In genomic region chr3:39090922-39091321, GRCh38 we compare ENCODE assay signal across 23 cellular contexts. TPM values are rescaled to one million over a fixed set of nuclear protein-coding genes. Genes with fewer than 3 reads are reported as not detected.
A peak's percentile ranks its signal among the peaks of the same experiment; 100 is the strongest.
DNase-seq lines count a peak whose midpoint lies in the region; ATAC-seq, FAIRE-seq and TF ChIP-seq lines count a peak whose summit lies in the region.
"Had no signal": no experiment of that assay in that cellular context is flagged by ENCODE, and none has a peak within 500 bp of the region (broad histone marks: within the 10 kb centered on the region; RNA-seq: fewer than 3 reads in every experiment).

No MANE protein-coding gene starts in this region.

- peak; percentile 19 for FAIRE-seq in H1 (lab: Jason Lieb, UNC)
- FAIRE-seq: bronchial epithelial cell, endometrium had no signal

- no peak overlapping the region for H3K4me2 ChIP-seq in IMR-90 (ENCODE audit: low read depth, low read length)
- H3K4me2 ChIP-seq in H1 (ENCODE audit: insufficient read depth in 1 of 2, low read depth in 2 of 2, low read length in 2 of 2) = no peak overlapping the region
- H3K4me2 ChIP-seq: PC-9 had no signal

- H4K20me1 ChIP-seq in IMR-90 (ENCODE audit: insufficient read depth, low read length) (no peaks in the 10 kb centered on the region), H1 (replicated peaks in 1 of 2; ENCODE audit: control insufficient read depth in 1 of 2, insufficient read depth in 2 of 2, low read length in 2 of 2) (peaks cover 0 to 3% of the 10 kb centered on the region in 2 experiments)

- in situ Hi-C loops in IMR-90 (cut with MboI; ENCODE audit: low sequenced_read_pairs) = no loop called here

- H2BK120ac ChIP-seq in IMR-90 (ENCODE audit: low read depth, low read length) (no peak overlapping the region), H1 (replicated peaks; ENCODE audit: low read depth, low read length) (no peak overlapping the region)

- no peak overlapping the region for H2AFZ ChIP-seq in IMR-90 (replicated peaks; ENCODE audit: low read length, poor library complexity)
- no peak overlapping the region for H2AFZ ChIP-seq in H1 (ENCODE audit: low read length)
- H2AFZ ChIP-seq: PC-9 had no signal

- no peaks in the 10 kb centered on the region; the same call in 1 of the 2 replicates for H3K23me2 ChIP-seq in H1 (ENCODE audit: low read depth, low read length)

- peaks cover 14% of the 10 kb centered on the region for H3K36me3 Mint-ChIP-seq in activated CD8-positive, alpha-beta T cell treated with anti-CD3 and anti-CD28 coated beads for 36 hours (ENCODE audit: low read depth)
- peaks cover 42% of the 10 kb centered on the region for H3K36me3 Mint-ChIP-seq in natural killer cell

- H3K14ac ChIP-seq in IMR-90 (replicated peaks; ENCODE audit: low read depth, low read length) (no peak overlapping the region), H1 (ENCODE audit: insufficient read length) (no peak overlapping the region)

- intact Hi-C loops in IMR-90 (cut with micrococcal nuclease) = no loop called here
- intact Hi-C loops in activated CD8-positive, alpha-beta T cell treated with anti-CD3 and anti-CD28 coated beads for 36 hours (cut with micrococcal nuclease) = no loop called here
- intact Hi-C loops in natural killer cell (cut with micrococcal nuclease) = no loop called here

- no peak overlapping the region for H2BK12ac ChIP-seq in H1 (ENCODE audit: low read depth, low read length)

- H3K4me1 Mint-ChIP-seq in activated CD8-positive, alpha-beta T cell treated with anti-CD3 and anti-CD28 coated beads for 36 hours (ENCODE audit: low read depth) = peaks cover 2% of the 10 kb centered on the region
- H3K4me1 Mint-ChIP-seq in natural killer cell = no peaks in the 10 kb centered on the region

- no peaks in the 10 kb centered on the region for H3K79me2 ChIP-seq in H1 (ENCODE audit: control insufficient read depth in 1 of 2, insufficient read depth in 2 of 2, low read length in 2 of 2)

- POLR2A ChIA-PET in IMR-90 (lab: Charles Lee; ENCODE audit: unreplicated experiment) (no interaction called here), H1 (lab: Charles Lee; ENCODE audit: partially characterized antibody) (interaction anchor here (1.2 kb wide), 1 partner anchor 29 kb away, joined by 3 read pairs; no protein-coding TSS in a partner anchor)
- POLR2A ChIA-PET in activated CD8-positive, alpha-beta T cell treated with anti-CD3 and anti-CD28 coated beads for 36 hours (lab: Charles Lee) = no interaction called here

- TF ChIP-seq RAD21 in IMR-90 (IDR thresholded peaks at IDR 0.05; ENCODE audit: low read length) (no peak), H1 (IDR thresholded peaks at IDR 0.05 in 1 of 2, conservative IDR thresholded peaks at IDR 0.05 in 1 of 2; ENCODE audit: low read depth in 2 of 2, low read length in 2 of 2) (no peak)

- H3K79me1 ChIP-seq in IMR-90 (ENCODE audit: low read depth in 1 of 2, low read length in 2 of 2) (no peaks in the 10 kb centered on the region), H1 (ENCODE audit: low read depth, low read length) (no peaks in the 10 kb centered on the region)

- TF ChIP-seq EP300 in H1 (IDR thresholded peaks at IDR 0.05; ENCODE audit: borderline replicate concordance in 1 of 2, low read depth in 2 of 2, low read length in 2 of 2) = no peak

- H3K9me3 ChIP-seq in IMR-90 (ENCODE audit: control insufficient read depth, insufficient read depth, low read length) = no peaks in the 10 kb centered on the region
- no peaks in the 10 kb centered on the region for H3K9me3 ChIP-seq in H1 (ENCODE audit: insufficient read depth in 2 of 2, low read depth in 1 of 2, low read length in 1 of 2)
- H3K9me3 ChIP-seq: heart right ventricle, tibial nerve had no signal

- H3K4me3 Mint-ChIP-seq in activated CD8-positive, alpha-beta T cell treated with anti-CD3 and anti-CD28 coated beads for 36 hours = no peak overlapping the region
- H3K4me3 Mint-ChIP-seq in natural killer cell = no peak overlapping the region

- no peak overlapping the region for H3K9ac ChIP-seq in IMR-90 (ENCODE audit: low read depth, low read length)
- no peak overlapping the region for H3K9ac ChIP-seq in H1 (replicated peaks in 1 of 4; ENCODE audit: extremely low read depth in 1 of 4, low read depth in 3 of 4, low read length in 3 of 4)

- no peak overlapping the region for H4K8ac ChIP-seq in IMR-90 (ENCODE audit: low read depth in 2 of 2, low read length in 2 of 2)
- no peak overlapping the region for H4K8ac ChIP-seq in H1 (ENCODE audit: extremely low read depth, insufficient read depth, low read length)

- H2BK20ac ChIP-seq in IMR-90 (ENCODE audit: low read depth, low read length) (no peak overlapping the region), H1 (ENCODE audit: low read length) (no peak overlapping the region)

- H3K9me1 ChIP-seq in IMR-90 (ENCODE audit: insufficient read depth, low read length) = no peaks in the 10 kb centered on the region

- peaks cover 44% of the 10 kb centered on the region for H3K36me3 ChIP-seq in IMR-90 (ENCODE audit: control insufficient read depth, insufficient read depth, low read length)
- peaks cover 22 to 64% (median 52%) of the 10 kb centered on the region in 4 experiments for H3K36me3 ChIP-seq in H1 (ENCODE audit: control insufficient read depth in 2 of 4, insufficient read depth in 4 of 4, low read length in 3 of 4)

- no peaks in the 10 kb centered on the region for H3K27me3 Mint-ChIP-seq in activated CD8-positive, alpha-beta T cell treated with anti-CD3 and anti-CD28 coated beads for 36 hours
- no peaks in the 10 kb centered on the region for H3K27me3 Mint-ChIP-seq in natural killer cell (ENCODE audit: low read depth in 2 of 2)
- H3K27me3 Mint-ChIP-seq: progenitor cell of endocrine pancreas had no signal

- H4K5ac ChIP-seq in IMR-90 (ENCODE audit: low read depth, low read length) (no peak overlapping the region), H1 (ENCODE audit: insufficient read length, low read depth, low read length) (no peak overlapping the region)

- H2AK9ac ChIP-seq in IMR-90 (replicated peaks; ENCODE audit: low read depth, low read length, poor library complexity) = no peak overlapping the region

- H2BK5ac ChIP-seq in IMR-90 (ENCODE audit: low read depth, low read length, poor library complexity, severe bottlenecking) = no peak overlapping the region
- no peak overlapping the region for H2BK5ac ChIP-seq in H1 (ENCODE audit: low read depth, low read length)

- H3K4me1 ChIP-seq in IMR-90 (ENCODE audit: control insufficient read depth, insufficient read depth, low read length) = no peaks in the 10 kb centered on the region
- H3K4me1 ChIP-seq in H1 (replicated peaks in 1 of 4; ENCODE audit: control insufficient read depth in 3 of 4, insufficient read depth in 4 of 4, low read length in 3 of 4) = no peaks in the 10 kb centered on the region

- H3K4ac ChIP-seq in IMR-90 (ENCODE audit: low read depth, low read length) (no peak overlapping the region), H1 (replicated peaks; ENCODE audit: insufficient read length, low read depth, low read length) (no peak overlapping the region)

- BruUV-seq in IMR-90 (replicated peaks; lab: Mats Ljungman, UMichigan) = no TSS peak

- no peaks in the 10 kb centered on the region for H3K9me3 Mint-ChIP-seq in activated CD8-positive, alpha-beta T cell treated with anti-CD3 and anti-CD28 coated beads for 36 hours
- no peaks in the 10 kb centered on the region for H3K9me3 Mint-ChIP-seq in natural killer cell

- H3K56ac ChIP-seq in IMR-90 (ENCODE audit: extremely low read depth, insufficient read depth, low read length) = no peak overlapping the region
- no peak overlapping the region for H3K56ac ChIP-seq in H1 (replicated peaks; ENCODE audit: insufficient read length, low read depth, low read length)

- H3K27me3 ChIP-seq in IMR-90 (ENCODE audit: control insufficient read depth, insufficient read depth, low read length) (no peaks in the 10 kb centered on the region), H1 (replicated peaks in 1 of 4; ENCODE audit: control insufficient read depth in 3 of 4, extremely low read depth in 1 of 4, insufficient read depth in 3 of 4, low read length in 3 of 4) (peaks cover 0 to 2% (median 0%) of the 10 kb centered on the region in 4 experiments; a peak in 1 of 7 replicates)
- H3K27me3 ChIP-seq: heart right ventricle, tibial nerve had no signal

- H3K27ac ChIP-seq in IMR-90 (ENCODE audit: insufficient read depth, low read length) (no peak overlapping the region), H1 (ENCODE audit: low read depth, low read length) (no peak overlapping the region)
- H3K27ac ChIP-seq: heart right ventricle, PC-9, tibial nerve had no signal

- CTCF ChIA-PET in IMR-90 (lab: Yijun Ruan, JAX) (no interaction called here), H1 (lab: Charles Lee; ENCODE audit: partially characterized antibody) (interaction anchor here (1.0 kb wide), 2 partner anchors 201 to 546 kb away, joined by 3 read pairs; no protein-coding TSS in a partner anchor)
- CTCF ChIA-PET in activated CD8-positive, alpha-beta T cell treated with anti-CD3 and anti-CD28 coated beads for 36 hours (lab: Charles Lee) = interaction anchor here (4.1 kb wide), 1 partner anchor 197 kb away, joined by 16 read pairs; no protein-coding TSS in a partner anchor

- H3K4me3 ChIP-seq in IMR-90 (ENCODE audit: insufficient read depth, low read depth, low read length) = no peak overlapping the region
- H3K4me3 ChIP-seq in H1 (ENCODE audit: extremely low read depth in 1 of 4, insufficient read depth in 2 of 4, low read depth in 3 of 4, low read length in 4 of 4) = no peak overlapping the region
- H3K4me3 ChIP-seq: heart right ventricle, PC-9, tibial nerve had no signal

- no peak for ATAC-seq in IMR-90 (ENCODE audit: low read depth)
- ATAC-seq in activated CD8-positive, alpha-beta T cell treated with anti-CD3 and anti-CD28 coated beads for 36 hours = peak; percentile 85
- ATAC-seq in natural killer cell = peak in 2 of 3 donors; percentile 18 to 47
- ATAC-seq in GM19397 (IDR thresholded peaks at IDR 0.05; ENCODE audit: unreplicated experiment) = no peak
- ATAC-seq in HG03280 (IDR thresholded peaks at IDR 0.05; ENCODE audit: unreplicated experiment) = no peak
- ATAC-seq: heart right ventricle, sciatic nerve had no signal

- H4K91ac ChIP-seq in IMR-90 (ENCODE audit: insufficient read depth, low read depth, low read length) (no peak overlapping the region), H1 (replicated peaks; ENCODE audit: insufficient read length, low read length) (no peak overlapping the region)

- H3K18ac ChIP-seq in IMR-90 (ENCODE audit: low read depth, low read length) = no peak overlapping the region
- H3K18ac ChIP-seq in H1 (ENCODE audit: extremely low read depth, low read length) = no peak overlapping the region

- TF ChIP-seq CTCF in IMR-90 (conservative IDR thresholded peaks at IDR 0.05; ENCODE audit: low read depth, low read length) (no peak), H1 (IDR thresholded peaks at IDR 0.05; ENCODE audit: control extremely low read depth in 1 of 3, insufficient read depth in 1 of 3, low read depth in 1 of 3, low read length in 3 of 3) (no peak), natural killer cell (IDR thresholded peaks at IDR 0.05) (no peak)
- TF ChIP-seq CTCF in activated CD8-positive, alpha-beta T cell treated with anti-CD3 and anti-CD28 coated beads for 36 hours (IDR thresholded peaks at IDR 0.05) = no peak

- no peak overlapping the region for H3K23ac ChIP-seq in IMR-90 (ENCODE audit: low read depth, low read length)
- no peak overlapping the region for H3K23ac ChIP-seq in H1 (ENCODE audit: insufficient read length)

- H2BK15ac ChIP-seq in IMR-90 (ENCODE audit: low read depth, low read length) (no peak overlapping the region), H1 (ENCODE audit: low read length) (no peak overlapping the region)

- dilution Hi-C loops in IMR-90 (cut with HindIII; ENCODE audit: low sequenced_read_pairs, unreplicated experiment) = no loop called here

- no peak for TF ChIP-seq POLR2A in IMR-90 (IDR thresholded peaks at IDR 0.05; ENCODE audit: low read depth, low read length)
- no peak for TF ChIP-seq POLR2A in H1 (IDR thresholded peaks at IDR 0.05; ENCODE audit: control extremely low read depth in 1 of 2, low read depth in 2 of 2, low read length in 2 of 2)

- peak overlapping the region; percentile 4 for H3K27ac Mint-ChIP-seq in activated CD8-positive, alpha-beta T cell treated with anti-CD3 and anti-CD28 coated beads for 36 hours
- H3K27ac Mint-ChIP-seq in natural killer cell = no peak overlapping the region
- H3K27ac Mint-ChIP-seq: progenitor cell of endocrine pancreas had no signal

- H2AK5ac ChIP-seq in IMR-90 (ENCODE audit: low read depth, low read length) = no peak overlapping the region
- H2AK5ac ChIP-seq in H1 (ENCODE audit: low read depth, low read length) = no peak overlapping the region

- peak; percentile 52 for DNase-seq in IMR-90
- DNase-seq in activated CD8-positive, alpha-beta T cell treated with anti-CD3 and anti-CD28 coated beads for 36 hours = peak; percentile 36
- DNase-seq in H1 (ENCODE audit: low read depth in 1 of 2, low spot score in 2 of 2) = peak in 1 of 2 experiments; percentile 4
- no peak for DNase-seq in natural killer cell
- DNase-seq in NCI-H2227 treated with DMSO at 0.1 percent for 48 hours (lab: John Stamatoyannopoulos, UW) = no peak
- DNase-seq: activated CD4-positive, alpha-beta T cell treated with anti-CD3 and anti-CD28 coated beads for 1 hour; foreskin fibroblast; heart right ventricle; NCI-H1417 treated with DMSO at 0.1 percent for 48 hours; NCI-H2107; NCI-H510A treated with DMSO at 0.1 percent for 48 hours; NK-92 treated with Interleukin-12 subunit alpha and Interleukin-12 subunit beta, amount 100 ng/mL, for 24 hours; PC-9; SHP77 had no signal

- no CpG with 5 or more reads among the region's 2 CpGs for WGBS in IMR-90 (ENCODE audit: extremely low coverage in 2 of 2, insufficient read length in 1 of 2), 2 experiments
- 76% methylated on average over 2 of the region's 2 CpGs; no CpG with 5 or more reads in 1 of the 2 experiments for WGBS in H1 (ENCODE audit: extremely low coverage in 1 of 2, insufficient coverage in 1 of 2, insufficient read length in 1 of 2, insufficient replicate concordance in 2 of 2, low coverage in 1 of 2, low lambda C conversion rate in 2 of 2, missing lambda C conversion rate in 1 of 2), 2 experiments

RNA-seq across cellular contexts. Expression of gene GORASP1, which starts 16.5 kb away (rescaled TPM):
- total RNA-seq in IMR-90 (2012; rRNA removed) = 25.8 and 35.0 TPM in 2 replicates
- 56.6 and 58.9 TPM in 2 replicates for polyA plus RNA-seq in IMR-90 (2012; rRNA removed)
- polyA plus RNA-seq in IMR-90 (2012; cell fraction: cytosol; rRNA removed) = 27.6 and 41.5 TPM in 2 replicates
- 133 and 180 TPM in 2 replicates for polyA plus RNA-seq in IMR-90 (2012; cell fraction: nucleus; rRNA removed; ENCODE audit: low replicate concordance)
- 10 to 100 TPM; 16.2 to 18.3 TPM for total RNA-seq in activated CD8-positive, alpha-beta T cell treated with anti-CD3 and anti-CD28 coated beads for 36 hours
- 33.4 and 39.3 TPM in 2 replicates for total RNA-seq in H1 (2021; fragmentation: NEBNext Ultra II Directional; extraction: Animal tissue kit (Norgen Biotek cat#: 25700))
- 33.5 and 45.0 TPM in 2 replicates for polyA plus RNA-seq in H1 (2011; rRNA removed)
- 43.9 TPM for polyA plus RNA-seq in H1 (2011; cell fraction: cytosol; rRNA removed)
- polyA plus RNA-seq in H1 (2011; cell fraction: nucleus; rRNA removed) = 133 TPM
- polyA plus RNA-seq in H1 (2012, experiment 1 of 2) = 28.9 to 39.2 TPM (median 35.8 TPM) in 4 replicates
- 23.5 TPM for polyA plus RNA-seq in H1 (2012, experiment 2 of 2)
- 17.0 TPM for polyA plus RNA-seq in H1 (2013, experiment 1 of 2)
- polyA plus RNA-seq in H1 (2013, experiment 2 of 2) = 15.3 TPM
- 38.5 and 44.1 TPM in 2 replicates for polyA minus RNA-seq in H1 (2011; rRNA and poly(A)+ RNA removed)
- polyA minus RNA-seq in H1 (2011; cell fraction: cytosol; rRNA and poly(A)+ RNA removed) = 25.0 TPM
- 41.5 TPM for polyA minus RNA-seq in H1 (2011; cell fraction: nucleus; rRNA and poly(A)+ RNA removed)
- total RNA-seq in natural killer cell = 10 to 100 TPM; 20.2 to 21.3 (median 20.8) TPM

RNA-seq across cellular contexts. Expression of gene TTC21A, which starts 16.6 kb away (rescaled TPM):
- 0.56 and 0.90 TPM in 2 replicates for total RNA-seq in IMR-90 (2012; rRNA removed)
- 1.6 and 1.8 TPM in 2 replicates for polyA plus RNA-seq in IMR-90 (2012; rRNA removed)
- 0.38 and 0.93 TPM in 2 replicates for polyA plus RNA-seq in IMR-90 (2012; cell fraction: cytosol; rRNA removed)
- polyA plus RNA-seq in IMR-90 (2012; cell fraction: nucleus; rRNA removed; ENCODE audit: low replicate concordance) = 10.7 and 13.0 TPM in 2 replicates
- under 1 TPM; 0.69 to 0.79 TPM for total RNA-seq in activated CD8-positive, alpha-beta T cell treated with anti-CD3 and anti-CD28 coated beads for 36 hours
- 1.7 and 2.8 TPM in 2 replicates for total RNA-seq in H1 (2021; fragmentation: NEBNext Ultra II Directional; extraction: Animal tissue kit (Norgen Biotek cat#: 25700))
- polyA plus RNA-seq in H1 (2011; rRNA removed) = 2.3 and 2.7 TPM in 2 replicates
- 2.5 TPM for polyA plus RNA-seq in H1 (2011; cell fraction: cytosol; rRNA removed)
- 16.0 TPM for polyA plus RNA-seq in H1 (2011; cell fraction: nucleus; rRNA removed)
- polyA plus RNA-seq in H1 (2012, experiment 1 of 2) = 2.6 to 3.5 TPM (median 2.9 TPM) in 4 replicates
- polyA plus RNA-seq in H1 (2012, experiment 2 of 2) = 0.34 TPM
- polyA plus RNA-seq in H1 (2013, experiment 1 of 2) = 1.4 TPM
- polyA plus RNA-seq in H1 (2013, experiment 2 of 2) = 1.4 TPM
- 2.1 and 2.9 TPM in 2 replicates for polyA minus RNA-seq in H1 (2011; rRNA and poly(A)+ RNA removed)
- 2.6 TPM for polyA minus RNA-seq in H1 (2011; cell fraction: cytosol; rRNA and poly(A)+ RNA removed)
- polyA minus RNA-seq in H1 (2011; cell fraction: nucleus; rRNA and poly(A)+ RNA removed) = 8.1 TPM
- 1 to 10 TPM; 2.1 to 3.9 (median 2.4) TPM for total RNA-seq in natural killer cell

RNA-seq across cellular contexts. Expression of gene WDR48, which starts 39.1 kb away (rescaled TPM):
- total RNA-seq in IMR-90 (2012; rRNA removed) (41.2 and 68.6 TPM in 2 replicates), natural killer cell (100 to 1,000 TPM in 1 of 3 donors, 10 to 100 TPM in 2; 89.1 to 101 (median 91.5) TPM)
- polyA plus RNA-seq in IMR-90 (2012; rRNA removed) (10.7 and 14.4 TPM in 2 replicates), H1 (2011; rRNA removed) (12.3 and 21.2 TPM in 2 replicates)
- 3.9 and 5.7 TPM in 2 replicates for polyA plus RNA-seq in IMR-90 (2012; cell fraction: cytosol; rRNA removed)
- polyA plus RNA-seq in IMR-90 (2012; cell fraction: nucleus; rRNA removed; ENCODE audit: low replicate concordance) = 3.1 and 26.6 TPM in 2 replicates
- 10 to 100 TPM; 33.2 to 34.7 TPM for total RNA-seq in activated CD8-positive, alpha-beta T cell treated with anti-CD3 and anti-CD28 coated beads for 36 hours
- 47.8 and 54.1 TPM in 2 replicates for total RNA-seq in H1 (2021; fragmentation: NEBNext Ultra II Directional; extraction: Animal tissue kit (Norgen Biotek cat#: 25700))
- 28.2 TPM for polyA plus RNA-seq in H1 (2011; cell fraction: cytosol; rRNA removed)
- polyA plus RNA-seq in H1 (2011; cell fraction: nucleus; rRNA removed) = 16.6 TPM
- 24.9 to 39.7 TPM (median 29.6 TPM) in 4 replicates for polyA plus RNA-seq in H1 (2012, experiment 1 of 2)
- polyA plus RNA-seq in H1 (2012, experiment 2 of 2) = 2.8 TPM
- 23.5 TPM for polyA plus RNA-seq in H1 (2013, experiment 1 of 2)
- 26.0 TPM for polyA plus RNA-seq in H1 (2013, experiment 2 of 2)
- 38.7 and 68.2 TPM in 2 replicates for polyA minus RNA-seq in H1 (2011; rRNA and poly(A)+ RNA removed)
- polyA minus RNA-seq in H1 (2011; cell fraction: cytosol; rRNA and poly(A)+ RNA removed) = 23.0 TPM
- 43.0 TPM for polyA minus RNA-seq in H1 (2011; cell fraction: nucleus; rRNA and poly(A)+ RNA removed)

RNA-seq across cellular contexts. Expression of gene SCN11A, which starts 39.2 kb away (rescaled TPM):
- total RNA-seq in IMR-90 (2012; rRNA removed) = under 0.01 TPM in 1 of 2 replicates, not detected in the other
- 0.02 TPM in 1 of 2 replicates, not detected in the other for polyA plus RNA-seq in IMR-90 (2012; rRNA removed)
- not detected in 2 replicates for polyA plus RNA-seq in IMR-90 (2012; cell fraction: cytosol; rRNA removed)
- 0.01 and 0.14 TPM in 2 replicates for polyA plus RNA-seq in IMR-90 (2012; cell fraction: nucleus; rRNA removed; ENCODE audit: low replicate concordance)
- total RNA-seq in activated CD8-positive, alpha-beta T cell treated with anti-CD3 and anti-CD28 coated beads for 36 hours = not detected
- total RNA-seq in H1 (2021; fragmentation: NEBNext Ultra II Directional; extraction: Animal tissue kit (Norgen Biotek cat#: 25700)) = 0.10 and 0.11 TPM in 2 replicates
- 0.16 and 0.21 TPM in 2 replicates for polyA plus RNA-seq in H1 (2011; rRNA removed)
- 0.21 TPM for polyA plus RNA-seq in H1 (2011; cell fraction: cytosol; rRNA removed)
- polyA plus RNA-seq in H1 (2011; cell fraction: nucleus; rRNA removed) = 0.54 TPM
- polyA plus RNA-seq in H1 (2012, experiment 1 of 2) = 0.20 to 0.23 TPM (median 0.21 TPM) in 4 replicates
- not detected for polyA plus RNA-seq in H1 (2012, experiment 2 of 2)
- 0.08 TPM for polyA plus RNA-seq in H1 (2013, experiment 1 of 2)
- 0.06 TPM for polyA plus RNA-seq in H1 (2013, experiment 2 of 2)
- 0.29 and 0.54 TPM in 2 replicates for polyA minus RNA-seq in H1 (2011; rRNA and poly(A)+ RNA removed)
- not detected for polyA minus RNA-seq in H1 (2011; cell fraction: cytosol; rRNA and poly(A)+ RNA removed)
- polyA minus RNA-seq in H1 (2011; cell fraction: nucleus; rRNA and poly(A)+ RNA removed) = 1.00 TPM
- under 1 TPM in 2 of 3 donors, not detected in 1; 0.07 to 0.08 TPM for total RNA-seq in natural killer cell
- total RNA-seq: bronchial epithelial cell, Daoy, MCF 10A, PC-9 had no signal

Comparison
In these comparisons a context has a peak if more than half of its experiments do, and no peak if none do; other contexts are left out.
1. ATAC-seq: peak in activated CD8-positive, alpha-beta T cell treated with anti-CD3 and anti-CD28 coated beads for 36 hours (single experiment) and natural killer cell (2 of 3); none in IMR-90 (single experiment), GM19397 (single experiment) and HG03280 (single experiment).
2. DNase-seq: peak in IMR-90 (single experiment) and activated CD8-positive, alpha-beta T cell treated with anti-CD3 and anti-CD28 coated beads for 36 hours (single experiment); none in natural killer cell (single experiment) and NCI-H2227 treated with DMSO at 0.1 percent for 48 hours (single experiment).